ENCODE assay signal across 9 cellular contexts in the genomic region with DNA sequence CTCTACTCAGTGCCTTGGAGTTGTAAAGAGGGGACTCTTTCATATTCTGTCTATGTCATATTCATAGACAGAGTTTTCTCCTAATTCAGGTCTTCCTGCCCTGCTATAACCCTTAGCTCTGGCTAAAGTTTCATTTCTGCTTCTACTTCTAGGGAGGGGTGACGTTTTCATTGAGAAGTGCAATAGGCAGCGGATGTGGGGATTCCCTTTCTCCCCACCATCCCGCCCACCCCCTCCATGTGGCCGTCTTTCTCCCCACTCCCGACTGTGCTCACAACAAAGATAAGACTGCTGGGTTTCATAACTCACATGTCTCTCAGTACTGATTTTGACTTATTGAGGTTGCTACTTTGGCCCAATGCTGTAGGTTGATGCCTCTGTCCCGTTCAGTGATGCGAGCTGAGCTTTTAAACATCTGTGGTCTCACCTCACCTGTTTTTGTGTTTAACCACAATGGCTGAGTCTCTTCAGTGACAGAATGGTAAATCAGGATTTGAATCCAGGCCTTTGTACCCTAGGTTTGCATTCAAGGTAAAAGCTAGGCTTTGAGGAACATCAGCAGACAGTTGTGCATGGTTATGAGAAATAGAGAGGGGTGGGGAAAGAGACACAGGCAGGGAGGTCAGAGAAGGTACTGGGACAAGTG. TPM values are rescaled to one million over a fixed set of nuclear protein-coding genes. Genes with fewer than 3 reads are reported as not detected.
DNase-seq lines count a peak whose midpoint lies in the region; ATAC-seq and TF ChIP-seq lines count a peak whose summit lies in the region.
"Had no signal": no experiment of that assay in that cellular context is flagged by ENCODE, and none has a peak within 500 bp of the region (broad histone marks: within the 10 kb centered on the region; RNA-seq: fewer than 3 reads in every experiment).

No MANE protein-coding gene starts in this region.

- TF ChIP-seq POLR2A in ovary (IDR thresholded peaks at IDR 0.05), result no peak

- peak; percentile 52 to 75 for ATAC-seq in activated CD4-positive, CD25-positive, alpha-beta regulatory T cell treated with anti-CD3 and anti-CD28 coated beads, Interleukin-2, amount 50 U/mL, for 24 hours
- ATAC-seq in HG03175 (IDR thresholded peaks at IDR 0.05; ENCODE audit: unreplicated experiment), result peak; percentile 72

- H3K4me1 ChIP-seq in ovary (ENCODE audit: insufficient read depth), result peaks cover 2% of the 10 kb centered on the region
- H3K4me1 ChIP-seq: upper lobe of left lung had no signal

- no peak for DNase-seq in activated CD4-positive, CD25-positive, alpha-beta regulatory T cell treated with anti-CD3 and anti-CD28 coated beads, Interleukin-2, amount 50 U/mL, for 72 hours
- DNase-seq in activated CD8-positive, alpha-beta memory T cell treated with anti-CD3 and anti-CD28 coated beads for 24 hours, result peak; percentile 67
- peak; percentile 3 for DNase-seq in stimulated activated CD8-positive, alpha-beta memory T cell treated with anti-CD3 and anti-CD28 coated beads, Interleukin-12 subunit alpha, Interleukin-12 subunit beta, amount 100 ng/mL, for 1 hour (ENCODE audit: low read depth)
- DNase-seq in ovary (no peak), NCI-H748 (lab: John Stamatoyannopoulos, UW; ENCODE audit: unreplicated experiment) (no peak), NCI-H2196 treated with DMSO at 0.1 percent for 48 hours (lab: John Stamatoyannopoulos, UW; ENCODE audit: unreplicated experiment) (no peak)
- DNase-seq: upper lobe of left lung had no signal

- H3K9me3 ChIP-seq in ovary, result no peaks in the 10 kb centered on the region
- H3K9me3 ChIP-seq: upper lobe of left lung had no signal

- H3K4me3 ChIP-seq in ovary, result no peak overlapping the region
- H3K4me3 ChIP-seq: upper lobe of left lung had no signal

- intact Hi-C loops in ovary (cut with DNase I), result loop anchor here in 1 of 4 donors (10.0 kb wide), 1 partner anchor 176 kb away; no protein-coding TSS in a partner anchor

- H3K27ac ChIP-seq in ovary, result no peak overlapping the region
- H3K27ac ChIP-seq: upper lobe of left lung had no signal

- H3K27me3 ChIP-seq in ovary, result no peaks in the 10 kb centered on the region
- H3K27me3 ChIP-seq: upper lobe of left lung had no signal

- 53 to 62% (median 58%) methylated on average over 7 of the region's 7 CpGs for WGBS in ovary, 3 donors

- H3K36me3 ChIP-seq in ovary, result no peaks in the 10 kb centered on the region
- H3K36me3 ChIP-seq: upper lobe of left lung had no signal

- no peak for TF ChIP-seq EP300 in ovary (IDR thresholded peaks at IDR 0.05)

- no peak for TF ChIP-seq CTCF in ovary (IDR thresholded peaks at IDR 0.05)

RNA-seq across cellular contexts. Expression of gene KIF14, which starts 7.8 kb away (rescaled TPM):
- under 1 TPM in 5 of 7 donors, not detected in 2; 0.03 to 0.40 (median 0.11) TPM for total RNA-seq in ovary
- under 1 TPM; 0.06 to 0.23 TPM for polyA plus RNA-seq in ovary

RNA-seq across cellular contexts. Expression of gene DDX59, which starts 41.4 kb away (rescaled TPM):
- total RNA-seq in ovary, result 10 to 100 TPM; 16.4 to 25.6 (median 19.5) TPM
- polyA plus RNA-seq in ovary, result 10 to 100 TPM; 17.6 to 29.1 TPM

Comparison
In these comparisons a context has a peak if more than half of its experiments do, and no peak if none do; other contexts are left out.
1. DNase-seq: peak in activated CD8-positive, alpha-beta memory T cell treated with anti-CD3 and anti-CD28 coated beads for 24 hours (single experiment) and stimulated activated CD8-positive, alpha-beta memory T cell treated with anti-CD3 and anti-CD28 coated beads, Interleukin-12 subunit alpha, Interleukin-12 subunit beta, amount 100 ng/mL, for 1 hour (single experiment); none in activated CD4-positive, CD25-positive, alpha-beta regulatory T cell treated with anti-CD3 and anti-CD28 coated beads, Interleukin-2, amount 50 U/mL, for 72 hours (single experiment), ovary (0 of 5), NCI-H748 (single experiment) and NCI-H2196 treated with DMSO at 0.1 percent for 48 hours (single experiment).